ENCODE assay signal across 8 cellular contexts in the genomic region with DNA sequence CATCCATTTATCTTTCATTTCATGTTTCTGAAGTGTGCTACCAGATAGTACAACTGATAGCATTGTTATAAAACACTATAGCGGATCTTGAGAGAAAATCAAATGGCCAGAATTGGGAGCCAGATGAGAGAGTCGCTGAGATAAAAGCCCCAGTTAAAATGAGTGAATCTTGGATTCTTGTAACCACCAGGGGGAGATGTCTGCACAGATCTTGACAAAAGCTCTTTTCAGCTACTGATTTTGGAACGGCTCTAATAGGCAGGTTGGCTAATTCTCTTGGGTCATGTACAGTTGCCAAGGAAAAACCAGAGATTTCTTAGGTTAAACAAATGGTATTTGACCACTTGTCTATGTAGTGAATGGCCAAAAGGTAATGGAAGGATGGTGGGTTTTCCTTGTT. TPM values are rescaled to one million over a fixed set of nuclear protein-coding genes. Genes with fewer than 3 reads are reported as not detected.
A peak's percentile ranks its signal among the peaks of the same experiment; 100 is the strongest.
DNase-seq lines count a peak whose midpoint lies in the region; ATAC-seq and TF ChIP-seq lines count a peak whose summit lies in the region.

No MANE protein-coding gene starts in this region.

- no peak overlapping the region for H3K4me3 ChIP-seq in Caco-2 (ENCODE audit: low read depth, low read length)

- no peaks in the 10 kb centered on the region for H3K9me3 Mint-ChIP-seq in Caco-2 (ENCODE audit: unreplicated experiment)
- H3K9me3 Mint-ChIP-seq in MCF 10A (ENCODE audit: unreplicated experiment): no peaks in the 10 kb centered on the region
- H3K9me3 Mint-ChIP-seq in stimulated activated naive B cell treated with anti-CD40 and anti-IgM and Interleukin-4, amounts not matched to agents 10 μg/mL and 1 μg/mL and 100 μg/mL, for 72 hours: peaks cover 0 to 1% of the 10 kb centered on the region in 2 donors

- H3K4me1 Mint-ChIP-seq in Caco-2 (ENCODE audit: low read depth, unreplicated experiment) (peaks cover 9% of the 10 kb centered on the region), MCF 10A (ENCODE audit: insufficient read depth, unreplicated experiment) (peaks cover 25% of the 10 kb centered on the region)
- peaks cover 7 to 8% of the 10 kb centered on the region in 2 donors for H3K4me1 Mint-ChIP-seq in stimulated activated naive B cell treated with anti-CD40 and anti-IgM and Interleukin-4, amounts not matched to agents 10 μg/mL and 1 μg/mL and 100 μg/mL, for 72 hours

- no peaks in the 10 kb centered on the region for H3K4me1 ChIP-seq in Caco-2

- no peaks in the 10 kb centered on the region for H3K9me3 ChIP-seq in Caco-2

- H3K4me3 Mint-ChIP-seq in Caco-2 (ENCODE audit: unreplicated experiment) (no peak overlapping the region), MCF 10A (ENCODE audit: unreplicated experiment) (no peak overlapping the region)
- H3K4me3 Mint-ChIP-seq in stimulated activated naive B cell treated with anti-CD40 and anti-IgM and Interleukin-4, amounts not matched to agents 10 μg/mL and 1 μg/mL and 100 μg/mL, for 72 hours: no peak overlapping the region

- DNase-seq in Caco-2 (peak in 1 of 2 experiments; percentile 62), GM20000 (ENCODE audit: low spot score) (peak; percentile 49), NCI-H524 treated with DMSO at 0.1 percent for 48 hours (lab: John Stamatoyannopoulos, UW) (peak; percentile 15), MCF 10A (ENCODE audit: unreplicated experiment) (peak; percentile 83), inferior parietal cortex (ENCODE audit: extremely low spot score) (peak; percentile 83)
- DNase-seq in stimulated activated naive B cell treated with anti-CD40 and anti-IgM and Interleukin-4, amounts not matched to agents 10 μg/mL and 1 μg/mL and 100 μg/mL, for 72 hours: peak; percentile 7
- no peak for DNase-seq in activated T-cell treated with anti-CD3 and anti-CD28 coated beads, Interleukin-2, amount 50 U/mL, for 48 hours

- POLR2A ChIA-PET in Caco-2 (lab: Charles Lee): no interaction called here
- POLR2A ChIA-PET in MCF 10A (lab: Yijun Ruan, JAX): interaction anchor here (0.6 to 1.7 kb wide), 2 partner anchors 173 to 884 kb away, joined by 3 to 18 read pairs; a partner anchor contains a TSS

- TF ChIP-seq CTCF in Caco-2 (IDR thresholded peaks at IDR 0.05; ENCODE audit: insufficient read depth in 1 of 2, low read depth in 1 of 2, low read length in 1 of 2, severe bottlenecking in 1 of 2, unreplicated experiment in 1 of 2): peak; percentile 70 to 82
- TF ChIP-seq CTCF in GM20000 (IDR thresholded peaks at IDR 0.05; ENCODE audit: extremely low read depth, missing control alignments): peak; percentile 52
- peak; percentile 63 for TF ChIP-seq CTCF in MCF 10A (IDR thresholded peaks at IDR 0.05; ENCODE audit: unreplicated experiment)

- H3K27me3 Mint-ChIP-seq in Caco-2 (ENCODE audit: insufficient read depth, unreplicated experiment) (no peaks in the 10 kb centered on the region), MCF 10A (ENCODE audit: insufficient read depth, unreplicated experiment) (no peaks in the 10 kb centered on the region)
- H3K27me3 Mint-ChIP-seq in stimulated activated naive B cell treated with anti-CD40 and anti-IgM and Interleukin-4, amounts not matched to agents 10 μg/mL and 1 μg/mL and 100 μg/mL, for 72 hours: no peaks in the 10 kb centered on the region

- H3K36me3 ChIP-seq in Caco-2 (ENCODE audit: control insufficient read depth, insufficient read depth, low read length): no peaks in the 10 kb centered on the region

- intact Hi-C loops in Caco-2 (cut with micrococcal nuclease; ENCODE audit: unreplicated experiment): loop anchor here (1.0 to 5.0 kb wide), 4 partner anchors 40 to 416 kb away; no protein-coding TSS in a partner anchor
- intact Hi-C loops in MCF 10A (cut with micrococcal nuclease): loop anchor here (1.0 to 10.0 kb wide), 5 partner anchors 40 to 415 kb away; a partner anchor contains a TSS

- no peaks in the 10 kb centered on the region for H3K27me3 ChIP-seq in Caco-2 (replicated peaks; ENCODE audit: control insufficient read depth, insufficient read depth, low read length)

- peak; percentile 60 to 71 for ATAC-seq in stimulated activated naive B cell treated with anti-CD40 and anti-IgM and Interleukin-4, amounts not matched to agents 10 μg/mL and 1 μg/mL and 100 μg/mL, for 72 hours (replicated peaks)
- ATAC-seq in GM21786 (IDR thresholded peaks at IDR 0.05; ENCODE audit: unreplicated experiment): no peak

- no peak overlapping the region for H3K27ac Mint-ChIP-seq in Caco-2 (ENCODE audit: unreplicated experiment)
- no peak overlapping the region for H3K27ac Mint-ChIP-seq in MCF 10A (ENCODE audit: low read depth, unreplicated experiment)
- no peak overlapping the region for H3K27ac Mint-ChIP-seq in stimulated activated naive B cell treated with anti-CD40 and anti-IgM and Interleukin-4, amounts not matched to agents 10 μg/mL and 1 μg/mL and 100 μg/mL, for 72 hours

- H3K36me3 Mint-ChIP-seq in Caco-2 (ENCODE audit: insufficient read depth, unreplicated experiment): peaks cover 61% of the 10 kb centered on the region
- H3K36me3 Mint-ChIP-seq in MCF 10A (ENCODE audit: insufficient read depth, unreplicated experiment): no peaks in the 10 kb centered on the region
- H3K36me3 Mint-ChIP-seq in stimulated activated naive B cell treated with anti-CD40 and anti-IgM and Interleukin-4, amounts not matched to agents 10 μg/mL and 1 μg/mL and 100 μg/mL, for 72 hours: no peaks in the 10 kb centered on the region

- BruUV-seq in Caco-2 (replicated peaks; lab: Mats Ljungman, UMichigan) (no TSS peak), MCF 10A (replicated peaks; lab: Mats Ljungman, UMichigan) (no TSS peak)

- CTCF ChIA-PET in Caco-2 (lab: Charles Lee) (interaction anchor here (0.5 to 1.6 kb wide), 8 partner anchors 18 to 231 kb away, joined by 3 to 47 read pairs (median 4); a partner anchor contains a TSS), MCF 10A (lab: Yijun Ruan, JAX) (interaction anchor here (0.6 to 9.4 kb wide), 23 partner anchors 16 to 425 kb away, joined by 3 to 281 read pairs (median 4); a partner anchor contains a TSS)

RNA-seq across cellular contexts. Expression of a gene that starts 21.7 kb away (rescaled TPM):
- not detected in 2 replicates for total RNA-seq in Caco-2 (2022)
- total RNA-seq in MCF 10A (2022): 0.17 and 0.28 TPM in 2 replicates

Comparison
In these comparisons a context has a peak if more than half of its experiments do, and no peak if none do; other contexts are left out.
1. DNase-seq: peak in GM20000 (single experiment), NCI-H524 treated with DMSO at 0.1 percent for 48 hours (single experiment), MCF 10A (single experiment), inferior parietal cortex (single experiment) and stimulated activated naive B cell treated with anti-CD40 and anti-IgM and Interleukin-4, amounts not matched to agents 10 μg/mL and 1 μg/mL and 100 μg/mL, for 72 hours (single experiment); none in activated T-cell treated with anti-CD3 and anti-CD28 coated beads, Interleukin-2, amount 50 U/mL, for 48 hours (0 of 2).
2. Peak in every context shown above with its lines, with median percentiles within 50 percentile points of each other: CTCF ChIP-seq.